In the genomic region with DNA sequence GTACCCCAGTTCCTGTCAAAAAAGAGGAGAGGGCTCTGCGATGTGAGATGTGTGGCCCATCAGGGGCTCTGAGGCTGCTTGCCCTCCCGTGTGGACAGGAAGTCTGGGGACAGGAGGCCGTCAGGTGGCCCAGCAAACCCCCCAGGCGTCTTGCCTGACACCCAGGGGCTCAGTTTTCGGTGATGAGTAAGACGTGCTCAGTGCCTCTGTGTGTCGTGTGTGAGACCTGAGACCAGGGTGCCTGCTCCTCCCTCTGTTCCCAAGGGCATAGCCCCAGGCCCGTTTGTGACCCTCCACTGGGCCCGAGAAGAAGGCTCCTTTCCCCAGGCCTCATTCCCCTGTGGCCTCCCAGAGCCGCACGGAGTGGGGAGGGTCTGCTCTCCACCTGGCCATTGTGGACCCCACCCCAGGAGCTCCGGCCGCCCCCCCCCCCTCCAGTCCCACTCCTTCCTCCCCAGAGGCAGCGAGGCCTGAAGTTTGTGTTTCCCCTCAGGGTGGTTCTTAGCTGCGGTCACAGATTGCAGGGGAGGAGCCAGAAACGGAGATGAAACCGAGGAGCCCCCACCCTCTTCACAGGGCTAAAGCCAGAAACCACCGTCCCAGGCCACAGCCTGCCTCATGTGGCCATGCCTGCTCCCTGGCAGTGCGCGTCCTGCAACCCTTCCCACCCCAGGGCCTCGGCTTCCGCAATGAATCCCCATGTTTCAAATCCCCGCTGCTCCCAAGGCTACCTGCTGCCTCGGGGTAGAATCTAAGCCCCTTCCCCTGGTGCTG, we compare ENCODE assay signal across 9 cellular contexts. TPM values are rescaled to one million over a fixed set of nuclear protein-coding genes. Genes with fewer than 3 reads are reported as not detected.
DNase-seq lines count a peak whose midpoint lies in the region; ATAC-seq and TF ChIP-seq lines count a peak whose summit lies in the region.
"Had no signal": no experiment of that assay in that cellular context is flagged by ENCODE, and none has a peak within 500 bp of the region (broad histone marks: within the 10 kb centered on the region; RNA-seq: fewer than 3 reads in every experiment).

No MANE protein-coding gene starts in this region.

- H3K27ac ChIP-seq in C4-2B (peak overlapping the region; percentile 88; the same call in 1 of the 2 replicates), coronary artery (peak overlapping the region; percentile 99)

- H3K9me3 Mint-ChIP-seq in osteocyte (ENCODE audit: unreplicated experiment): no peaks in the 10 kb centered on the region

- no peaks in the 10 kb centered on the region for H3K27me3 Mint-ChIP-seq in osteocyte (ENCODE audit: unreplicated experiment)

- H3K4me1 Mint-ChIP-seq in osteocyte (ENCODE audit: unreplicated experiment): peaks cover 41% of the 10 kb centered on the region

- no peaks in the 10 kb centered on the region for H3K36me3 Mint-ChIP-seq in osteocyte (ENCODE audit: unreplicated experiment)

- H3K4me3 ChIP-seq in coronary artery: peak overlapping the region; percentile 97
- H3K4me3 ChIP-seq: K562 had no signal

- in situ Hi-C loops in ACHN (cut with HindIII; ENCODE audit: low pct_ligation_motif_present, low pct_unique_long_range_greater_than_20kb, low sequenced_read_pairs): no loop called here

- peak overlapping the region; percentile 66 for H3K27ac Mint-ChIP-seq in osteocyte (ENCODE audit: unreplicated experiment)

- no peak for ATAC-seq in HG03521 (IDR thresholded peaks at IDR 0.05; ENCODE audit: unreplicated experiment)
- ATAC-seq: K562 had no signal

- H3K4me3 Mint-ChIP-seq in osteocyte (ENCODE audit: unreplicated experiment): peak overlapping the region; percentile 60

- DNase-seq in GM19238 (ENCODE audit: insufficient read length, low spot score): peak; percentile 92
- peak; percentile 45 for DNase-seq in M059J (ENCODE audit: low read depth)
- DNase-seq in coronary artery (ENCODE audit: low spot score): no peak
- peak; percentile 84 for DNase-seq in osteocyte (ENCODE audit: extremely low spot score, unreplicated experiment)
- no peak for DNase-seq in KG1 (lab: John Stamatoyannopoulos, UW)
- DNase-seq in ACHN: no peak

- TF ChIP-seq CTCF in C4-2B (conservative IDR thresholded peaks at IDR 0.05): no peak
- TF ChIP-seq CTCF in coronary artery (IDR thresholded peaks at IDR 0.05): no peak
- no peak for TF ChIP-seq CTCF in osteocyte (IDR thresholded peaks at IDR 0.05)

RNA-seq across cellular contexts. Expression of gene ACTG1, which starts 4.9 kb away (rescaled TPM):
- total RNA-seq in M059J (2014; rRNA removed; shearing (Covaris generic)): 3,948 and 4,109 TPM in 2 replicates
- 4,236 and 4,267 TPM in 2 replicates for total RNA-seq in osteocyte

RNA-seq across cellular contexts. Expression of gene FSCN2, which starts 10.7 kb away (rescaled TPM):
- 0.69 TPM in 1 of 2 replicates, not detected in the other for total RNA-seq in M059J (2014; rRNA removed; shearing (Covaris generic))
- total RNA-seq in osteocyte: 3.0 and 3.7 TPM in 2 replicates
- total RNA-seq: K562 had no signal

RNA-seq across cellular contexts. Expression of gene FAAP100, which starts 34.6 kb away (rescaled TPM):
- total RNA-seq in M059J (2014; rRNA removed; shearing (Covaris generic)): 8.0 and 18.0 TPM in 2 replicates
- total RNA-seq in osteocyte: 63.0 and 64.6 TPM in 2 replicates

Comparison
In these comparisons a context has a peak if more than half of its experiments do, and no peak if none do; other contexts are left out.
1. DNase-seq: peak in GM19238 (single experiment), M059J (single experiment) and osteocyte (single experiment); none in coronary artery (single experiment), KG1 (single experiment) and ACHN (single experiment).